Comparison of ENCODE assay signal across 10 cellular contexts in the genomic region with DNA sequence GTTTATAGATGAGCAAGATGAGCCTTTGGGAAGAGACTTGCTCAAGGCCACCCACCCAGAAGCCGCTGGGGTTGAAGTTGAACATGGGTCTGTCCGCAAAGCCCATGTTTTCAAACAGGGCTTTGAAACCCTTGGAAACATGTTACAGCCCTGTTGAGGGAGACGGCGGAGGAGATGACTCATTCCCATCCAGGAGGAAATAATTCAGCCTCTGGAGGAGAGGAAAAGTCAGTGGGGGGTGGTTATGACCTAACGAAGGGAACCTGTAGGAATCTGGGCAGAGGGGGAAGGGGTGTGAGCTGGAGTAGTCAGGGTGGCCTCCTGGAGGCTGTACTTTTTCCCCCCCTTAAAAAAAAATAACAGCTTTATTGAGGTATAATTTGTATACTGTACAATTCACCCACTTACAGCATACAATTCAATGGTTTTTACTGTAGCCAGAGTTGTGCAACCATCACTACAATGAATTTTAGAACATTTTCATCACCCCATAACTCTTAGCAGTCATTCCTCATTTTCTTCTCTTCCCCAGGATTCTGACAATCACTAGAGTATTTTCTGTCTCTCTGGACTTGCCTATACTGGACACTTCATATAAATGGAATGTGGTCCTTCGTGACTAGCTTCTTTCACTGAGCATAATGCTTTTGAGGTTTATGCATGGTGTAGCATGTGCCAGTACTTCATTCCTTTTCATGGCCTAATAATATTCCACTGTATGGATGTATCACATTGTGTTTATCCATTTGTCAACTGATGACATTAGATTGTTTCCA. TPM values are rescaled to one million over a fixed set of nuclear protein-coding genes. Genes with fewer than 3 reads are reported as not detected.
A peak's percentile ranks its signal among the peaks of the same experiment; 100 is the strongest.
DNase-seq lines count a peak whose midpoint lies in the region; ATAC-seq and TF ChIP-seq lines count a peak whose summit lies in the region.
"Had no signal": no experiment of that assay in that cellular context is flagged by ENCODE, and none has a peak within 500 bp of the region (broad histone marks: within the 10 kb centered on the region; RNA-seq: fewer than 3 reads in every experiment).

No MANE protein-coding gene starts in this region.

- peak in 5 of 8 donors; percentile 36 to 68 (median 50) for ATAC-seq in heart right ventricle
- peak; percentile 42 for ATAC-seq in body of pancreas
- no peak for ATAC-seq in HG03439 (IDR thresholded peaks at IDR 0.05; ENCODE audit: unreplicated experiment)

- no peak for TF ChIP-seq POLR2A in body of pancreas (IDR thresholded peaks at IDR 0.05)
- TF ChIP-seq POLR2A in uterus (IDR thresholded peaks at IDR 0.05): no peak

- peaks cover 0 to 4% (median 0%) of the 10 kb centered on the region in 7 donors for H3K27me3 ChIP-seq in heart right ventricle
- no peaks in the 10 kb centered on the region for H3K27me3 ChIP-seq in right atrium auricular region
- peaks cover 0 to 13% of the 10 kb centered on the region in 2 donors for H3K27me3 ChIP-seq in body of pancreas
- H3K27me3 ChIP-seq in liver (ENCODE audit: control insufficient read depth in 4 of 4, insufficient read depth in 4 of 4, low read length in 3 of 4): no peaks in the 10 kb centered on the region
- no peaks in the 10 kb centered on the region for H3K27me3 ChIP-seq in uterus
- H3K27me3 ChIP-seq: suprapubic skin had no signal

- DNase-seq in heart right ventricle: peak in 1 of 2 donors; percentile 63
- DNase-seq in right atrium auricular region (ENCODE audit: low spot score): no peak
- no peak for DNase-seq in body of pancreas
- peak; percentile 42 to 72 for DNase-seq in uterus
- DNase-seq in stimulated activated naive CD4-positive, alpha-beta T cell (lab: John Stamatoyannopoulos, UW): no peak
- no peak for DNase-seq in posterior vena cava (ENCODE audit: low spot score)
- DNase-seq: left cardiac atrium had no signal

- H3K9me3 ChIP-seq in heart right ventricle (no peaks in the 10 kb centered on the region), right atrium auricular region (no peaks in the 10 kb centered on the region), body of pancreas (no peaks in the 10 kb centered on the region), liver (ENCODE audit: control insufficient read depth in 4 of 4, low read length in 3 of 4) (no peaks in the 10 kb centered on the region), uterus (no peaks in the 10 kb centered on the region)
- H3K9me3 ChIP-seq: suprapubic skin had no signal

- intact Hi-C loops in heart right ventricle (cut with DNase I) (loop anchor here in 4 of 10 donors (2.0 to 5.0 kb wide), 3 partner anchors 29 to 54 kb away; no protein-coding TSS in a partner anchor), body of pancreas (cut with DNase I) (no loop called here), uterus (cut with DNase I; ENCODE audit: low total_unique reads) (no loop called here), posterior vena cava (cut with DNase I) (loop anchor here in 1 of 2 donors (10.0 kb wide), 1 partner anchor 73 kb away; no protein-coding TSS in a partner anchor)

- no peak for TF ChIP-seq RAD21 in liver (IDR thresholded peaks at IDR 0.05)

- H3K4me3 ChIP-seq in heart right ventricle (peak overlapping the region in 1 of 10 donors; percentile 74), right atrium auricular region (no peak overlapping the region), body of pancreas (no peak overlapping the region), liver (ENCODE audit: low read depth in 1 of 3, low read length in 3 of 3) (no peak overlapping the region), uterus (no peak overlapping the region)
- H3K4me3 ChIP-seq: suprapubic skin had no signal

- H3K4me1 ChIP-seq in heart right ventricle (peaks cover 0 to 61% (median 37%) of the 10 kb centered on the region in 9 donors), right atrium auricular region (peaks cover 0 to 28% of the 10 kb centered on the region in 2 donors), body of pancreas (peaks cover 13% of the 10 kb centered on the region), liver (ENCODE audit: control insufficient read depth in 4 of 4, insufficient read depth in 4 of 4, low read length in 3 of 4) (peaks cover 0 to 31% (median 15%) of the 10 kb centered on the region in 4 donors), uterus (no peaks in the 10 kb centered on the region)

- H3K36me3 ChIP-seq in heart right ventricle (no peaks in the 10 kb centered on the region), right atrium auricular region (no peaks in the 10 kb centered on the region), body of pancreas (replicated peaks in 1 of 2; ENCODE audit: insufficient read depth in 1 of 2, low read depth in 2 of 2) (no peaks in the 10 kb centered on the region), liver (ENCODE audit: control insufficient read depth in 4 of 4, insufficient read depth in 3 of 4, low read depth in 1 of 4, low read length in 3 of 4) (no peaks in the 10 kb centered on the region), uterus (no peaks in the 10 kb centered on the region)
- H3K36me3 ChIP-seq: suprapubic skin had no signal

- H3K27ac ChIP-seq in heart right ventricle: peak overlapping the region in 8 of 10 donors; percentile 22 to 75 (median 58)
- H3K27ac ChIP-seq in right atrium auricular region: peak overlapping the region in 1 of 2 donors; percentile 31
- H3K27ac ChIP-seq in body of pancreas: no peak overlapping the region
- no peak overlapping the region for H3K27ac ChIP-seq in liver (ENCODE audit: low read depth in 1 of 2, low read length in 2 of 2)
- peak overlapping the region; percentile 68 to 73 for H3K27ac ChIP-seq in uterus
- H3K27ac ChIP-seq: suprapubic skin had no signal

- no peak for TF ChIP-seq CTCF in heart right ventricle (IDR thresholded peaks at IDR 0.05)
- no peak for TF ChIP-seq CTCF in right atrium auricular region (IDR thresholded peaks at IDR 0.05)
- TF ChIP-seq CTCF in body of pancreas (IDR thresholded peaks at IDR 0.05): no peak
- TF ChIP-seq CTCF in liver (IDR thresholded peaks at IDR 0.05; ENCODE audit: low read depth, low read length, missing input control): no peak
- no peak for TF ChIP-seq CTCF in uterus (IDR thresholded peaks at IDR 0.05)

- WGBS in heart right ventricle, 2 donors: 52 to 66% methylated on average over 6 of the region's 6 CpGs
- 64 to 71% methylated on average over 6 of the region's 6 CpGs for whole genome bisulfite sequencing in body of pancreas, 2 donors
- WGBS in liver: 79% methylated on average over 6 of the region's 6 CpGs

- no peak overlapping the region for H3K9ac ChIP-seq in liver (ENCODE audit: low read depth in 1 of 2, low read length in 2 of 2)

TF ChIP-seq in liver, 16 proteins besides CTCF, POLR2A, EP300 and RAD21:
- TF ChIP-seq JUND (IDR thresholded peaks at IDR 0.05) (peak; percentile 11 to 57), FOXA1 (IDR thresholded peaks at IDR 0.05) (no peak), EGR1 (IDR thresholded peaks at IDR 0.05; ENCODE audit: low read depth in 2 of 2) (no peak), HNF4A (conservative IDR thresholded peaks at IDR 0.05) (no peak)
- TF ChIP-seq, protein P1, sequence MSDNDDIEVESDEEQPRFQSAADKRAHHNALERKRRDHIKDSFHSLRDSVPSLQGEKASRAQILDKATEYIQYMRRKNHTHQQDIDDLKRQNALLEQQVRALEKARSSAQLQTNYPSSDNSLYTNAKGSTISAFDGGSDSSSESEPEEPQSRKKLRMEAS (IDR thresholded peaks at IDR 0.05): no peak
- TF ChIP-seq, protein P2, sequence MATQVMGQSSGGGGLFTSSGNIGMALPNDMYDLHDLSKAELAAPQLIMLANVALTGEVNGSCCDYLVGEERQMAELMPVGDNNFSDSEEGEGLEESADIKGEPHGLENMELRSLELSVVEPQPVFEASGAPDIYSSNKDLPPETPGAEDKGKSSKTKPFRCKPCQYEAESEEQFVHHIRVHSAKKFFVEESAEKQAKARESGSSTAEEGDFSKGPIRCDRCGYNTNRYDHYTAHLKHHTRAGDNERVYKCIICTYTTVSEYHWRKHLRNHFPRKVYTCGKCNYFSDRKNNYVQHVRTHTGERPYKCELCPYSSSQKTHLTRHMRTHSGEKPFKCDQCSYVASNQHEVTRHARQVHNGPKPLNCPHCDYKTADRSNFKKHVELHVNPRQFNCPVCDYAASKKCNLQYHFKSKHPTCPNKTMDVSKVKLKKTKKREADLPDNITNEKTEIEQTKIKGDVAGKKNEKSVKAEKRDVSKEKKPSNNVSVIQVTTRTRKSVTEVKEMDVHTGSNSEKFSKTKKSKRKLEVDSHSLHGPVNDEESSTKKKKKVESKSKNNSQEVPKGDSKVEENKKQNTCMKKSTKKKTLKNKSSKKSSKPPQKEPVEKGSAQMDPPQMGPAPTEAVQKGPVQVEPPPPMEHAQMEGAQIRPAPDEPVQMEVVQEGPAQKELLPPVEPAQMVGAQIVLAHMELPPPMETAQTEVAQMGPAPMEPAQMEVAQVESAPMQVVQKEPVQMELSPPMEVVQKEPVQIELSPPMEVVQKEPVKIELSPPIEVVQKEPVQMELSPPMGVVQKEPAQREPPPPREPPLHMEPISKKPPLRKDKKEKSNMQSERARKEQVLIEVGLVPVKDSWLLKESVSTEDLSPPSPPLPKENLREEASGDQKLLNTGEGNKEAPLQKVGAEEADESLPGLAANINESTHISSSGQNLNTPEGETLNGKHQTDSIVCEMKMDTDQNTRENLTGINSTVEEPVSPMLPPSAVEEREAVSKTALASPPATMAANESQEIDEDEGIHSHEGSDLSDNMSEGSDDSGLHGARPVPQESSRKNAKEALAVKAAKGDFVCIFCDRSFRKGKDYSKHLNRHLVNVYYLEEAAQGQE (IDR thresholded peaks at IDR 0.05): no peak

RNA-seq across cellular contexts. Expression of a gene that starts 1.9 kb away (rescaled TPM):
- total RNA-seq in heart right ventricle (10 to 100 TPM in 8 of 10 donors, 1 to 10 TPM in 2; 9.4 to 24.0 (median 12.7) TPM), right atrium auricular region (10 to 100 TPM in 1 of 2 donors, 1 to 10 TPM in 1; 6.6 to 11.8 TPM), body of pancreas (1 to 10 TPM; 2.6 to 3.3 TPM), liver (10 to 100 TPM in 1 of 2 donors, 1 to 10 TPM in 1; 6.8 to 15.6 TPM), uterus (10 to 100 TPM in 2 of 4 donors, 1 to 10 TPM in 2; 6.2 to 29.8 (median 12.2) TPM), posterior vena cava (10 to 100 TPM; 30.9 to 34.0 TPM)
- polyA plus RNA-seq in heart right ventricle (1 to 10 TPM; 7.2 to 9.0 TPM), liver (10 to 100 TPM in 1 of 2 donors, 1 to 10 TPM in 1; 5.0 to 11.1 TPM)

Comparison
In these comparisons a context has a peak if more than half of its experiments do, and no peak if none do; other contexts are left out.
1. DNase-seq: peak in uterus (2 of 2); none in right atrium auricular region (single experiment), body of pancreas (0 of 4), stimulated activated naive CD4-positive, alpha-beta T cell (0 of 6) and posterior vena cava (single experiment).
2. H3K27ac ChIP-seq: peak in heart right ventricle (8 of 10) and uterus (2 of 2); none in body of pancreas (0 of 4) and liver (0 of 2).